19 cellular contexts compared by ENCODE assay signal in the genomic region with DNA sequence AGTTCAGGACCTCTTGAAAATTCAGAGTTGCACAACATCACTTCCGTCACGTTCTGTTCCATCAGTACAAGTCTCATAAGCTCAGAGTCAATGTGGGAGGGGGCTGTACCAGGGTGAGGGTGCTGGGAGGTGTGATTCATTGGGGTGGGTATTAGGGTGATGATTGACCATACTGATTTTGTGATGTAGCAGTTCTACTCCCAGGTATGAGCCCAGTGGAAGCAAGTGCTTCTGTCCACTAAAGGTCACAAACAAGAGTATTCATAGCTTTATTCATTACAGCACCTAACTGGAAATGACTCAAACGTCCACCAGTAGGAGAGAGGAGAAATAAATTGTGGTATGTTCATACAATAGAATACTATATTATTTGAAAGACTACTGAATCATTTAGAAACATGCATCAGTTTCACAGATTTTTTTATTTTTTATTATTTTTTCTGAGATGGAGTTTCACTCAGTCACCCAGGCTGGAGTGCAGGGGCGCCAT. TPM values are rescaled to one million over a fixed set of nuclear protein-coding genes. Genes with fewer than 3 reads are reported as not detected.
DNase-seq lines count a peak whose midpoint lies in the region; ATAC-seq and TF ChIP-seq lines count a peak whose summit lies in the region.
"Had no signal": no experiment of that assay in that cellular context is flagged by ENCODE, and none has a peak within 500 bp of the region (broad histone marks: within the 10 kb centered on the region; RNA-seq: fewer than 3 reads in every experiment).

No MANE protein-coding gene starts in this region.

- peak overlapping the region; percentile 59 for H3K27ac ChIP-seq in KMS-11
- H3K27ac ChIP-seq: coronary artery, GM23248, prostate gland, stomach, transverse colon had no signal

- intact Hi-C loops in activated CD4-positive, alpha-beta T cell treated with anti-CD3 and anti-CD28 coated beads, Interleukin-2, amount 10 ng/mL, durations not matched to agents 24 days and 14 days (cut with micrococcal nuclease): no loop called here

- H4K20me1 ChIP-seq in KMS-11 (ENCODE audit: insufficient read depth): no peaks in the 10 kb centered on the region

- peaks cover 13% of the 10 kb centered on the region; the same call in 1 of the 2 replicates for H3K36me3 ChIP-seq in KMS-11 (ENCODE audit: insufficient read depth)

- H2AFZ ChIP-seq in KMS-11 (ENCODE audit: low read depth): no peak overlapping the region
- H2AFZ ChIP-seq: GM23248 had no signal

- ATAC-seq in activated naive CD4-positive, alpha-beta T cell treated with anti-CD3 and anti-CD28 coated beads, Interleukin-2, amount 50 U/mL, for 72 hours: peak in 1 of 2 donors; percentile 85
- peak; percentile 41 to 48 for ATAC-seq in natural killer cell treated with Interleukin-12 subunit alpha and Interleukin-12 subunit beta and Interleukin-15 and Interleukin-18, amount 100 ng/mL, for 72 hours
- no peak for ATAC-seq in GM21619 (IDR thresholded peaks at IDR 0.05; ENCODE audit: unreplicated experiment)

- H3K36me3 Mint-ChIP-seq in activated CD4-positive, alpha-beta T cell treated with anti-CD3 and anti-CD28 coated beads, Interleukin-2, amount 10 ng/mL, durations not matched to agents 24 days and 14 days (ENCODE audit: low read depth): peaks cover 64% of the 10 kb centered on the region
- peaks cover 32 to 51% of the 10 kb centered on the region in 2 donors for H3K36me3 Mint-ChIP-seq in activated naive CD4-positive, alpha-beta T cell treated with anti-CD3 and anti-CD28 coated beads, Interleukin-2, amount 50 U/mL, for 72 hours
- peaks cover 36% of the 10 kb centered on the region for H3K36me3 Mint-ChIP-seq in natural killer cell treated with Interleukin-12 subunit alpha and Interleukin-12 subunit beta and Interleukin-15 and Interleukin-18, amount 100 ng/mL, for 72 hours

- DNase-seq in activated CD4-positive, alpha-beta T cell treated with anti-CD3 and anti-CD28 coated beads, Interleukin-2, amount 10 ng/mL, durations not matched to agents 24 days and 14 days: no peak
- no peak for DNase-seq in activated CD4-positive, alpha-beta T cell treated with anti-CD3 and anti-CD28 coated beads for 48 hours
- no peak for DNase-seq in activated naive CD4-positive, alpha-beta T cell treated with anti-CD3 and anti-CD28 coated beads, Interleukin-2, amount 50 U/mL, for 72 hours (ENCODE audit: low spot score in 2 of 2)
- no peak for DNase-seq in natural killer cell treated with Interleukin-12 subunit alpha and Interleukin-12 subunit beta and Interleukin-15 and Interleukin-18, amount 100 ng/mL, for 72 hours (ENCODE audit: low spot score)
- DNase-seq in NCI-H226 (no peak), SIG-M5 (lab: John Stamatoyannopoulos, UW) (no peak)
- DNase-seq: Caco-2, endodermal cell, GM23248, HFFc6, islet precursor cell, NCI-H187, stomach, transverse colon had no signal

- peaks cover 85% of the 10 kb centered on the region for H3K4me1 ChIP-seq in KMS-11 (ENCODE audit: low read depth, poor library complexity, severe bottlenecking)
- H3K4me1 ChIP-seq: Caco-2, prostate gland, stomach, transverse colon had no signal

- no peak overlapping the region for H3K4me3 ChIP-seq in KMS-11 (IDR thresholded peaks at IDR 0.05; ENCODE audit: insufficient read depth, low read depth, low read length)
- H3K4me3 ChIP-seq: coronary artery, GM23248, prostate gland, stomach, transverse colon had no signal

- H3K27me3 ChIP-seq in KMS-11 (ENCODE audit: insufficient read depth, low read depth): no peaks in the 10 kb centered on the region
- H3K27me3 ChIP-seq: stomach, transverse colon had no signal

- H3K4me3 Mint-ChIP-seq in activated CD4-positive, alpha-beta T cell treated with anti-CD3 and anti-CD28 coated beads, Interleukin-2, amount 10 ng/mL, durations not matched to agents 24 days and 14 days: no peak overlapping the region
- H3K4me3 Mint-ChIP-seq in natural killer cell treated with Interleukin-12 subunit alpha and Interleukin-12 subunit beta and Interleukin-15 and Interleukin-18, amount 100 ng/mL, for 72 hours: peak overlapping the region; percentile 50
- H3K4me3 Mint-ChIP-seq: endodermal cell, HFFc6, neural crest cell had no signal

- H3K4me2 ChIP-seq in KMS-11: peak overlapping the region; percentile 76

- peaks cover 16% of the 10 kb centered on the region for H3K4me1 Mint-ChIP-seq in activated CD4-positive, alpha-beta T cell treated with anti-CD3 and anti-CD28 coated beads, Interleukin-2, amount 10 ng/mL, durations not matched to agents 24 days and 14 days
- peaks cover 37 to 42% of the 10 kb centered on the region in 2 donors for H3K4me1 Mint-ChIP-seq in natural killer cell treated with Interleukin-12 subunit alpha and Interleukin-12 subunit beta and Interleukin-15 and Interleukin-18, amount 100 ng/mL, for 72 hours (ENCODE audit: low read depth in 2 of 2)
- H3K4me1 Mint-ChIP-seq: endodermal cell, neural crest cell had no signal

- H3K9ac ChIP-seq in KMS-11: no peak overlapping the region
- H3K9ac ChIP-seq: GM23248 had no signal

- no peaks in the 10 kb centered on the region for H3K27me3 Mint-ChIP-seq in activated CD4-positive, alpha-beta T cell treated with anti-CD3 and anti-CD28 coated beads, Interleukin-2, amount 10 ng/mL, durations not matched to agents 24 days and 14 days
- no peaks in the 10 kb centered on the region for H3K27me3 Mint-ChIP-seq in natural killer cell treated with Interleukin-12 subunit alpha and Interleukin-12 subunit beta and Interleukin-15 and Interleukin-18, amount 100 ng/mL, for 72 hours

- no peak for TF ChIP-seq CTCF in KMS-11 (conservative IDR thresholded peaks at IDR 0.05; ENCODE audit: low read depth, low read length)

- H3K79me2 ChIP-seq in KMS-11 (ENCODE audit: insufficient read depth, low read depth): no peaks in the 10 kb centered on the region; the same call in 1 of the 2 replicates

- peak overlapping the region; percentile 16 for H3K27ac Mint-ChIP-seq in activated CD4-positive, alpha-beta T cell treated with anti-CD3 and anti-CD28 coated beads, Interleukin-2, amount 10 ng/mL, durations not matched to agents 24 days and 14 days
- peak overlapping the region; percentile 47 to 75 for H3K27ac Mint-ChIP-seq in activated naive CD4-positive, alpha-beta T cell treated with anti-CD3 and anti-CD28 coated beads, Interleukin-2, amount 50 U/mL, for 72 hours
- peak overlapping the region; percentile 69 to 82 for H3K27ac Mint-ChIP-seq in natural killer cell treated with Interleukin-12 subunit alpha and Interleukin-12 subunit beta and Interleukin-15 and Interleukin-18, amount 100 ng/mL, for 72 hours
- H3K27ac Mint-ChIP-seq: endodermal cell, HFFc6 had no signal

- no peaks in the 10 kb centered on the region for H3K9me3 Mint-ChIP-seq in activated CD4-positive, alpha-beta T cell treated with anti-CD3 and anti-CD28 coated beads, Interleukin-2, amount 10 ng/mL, durations not matched to agents 24 days and 14 days
- no peaks in the 10 kb centered on the region for H3K9me3 Mint-ChIP-seq in activated naive CD4-positive, alpha-beta T cell treated with anti-CD3 and anti-CD28 coated beads, Interleukin-2, amount 50 U/mL, for 72 hours
- H3K9me3 Mint-ChIP-seq in natural killer cell treated with Interleukin-12 subunit alpha and Interleukin-12 subunit beta and Interleukin-15 and Interleukin-18, amount 100 ng/mL, for 72 hours: no peaks in the 10 kb centered on the region
- H3K9me3 Mint-ChIP-seq: HFFc6, neural crest cell had no signal

RNA-seq across cellular contexts. Expression of gene UPF3A, which starts 12.1 kb away (rescaled TPM):
- 51.4 and 52.1 TPM in 2 replicates for total RNA-seq in activated CD4-positive, alpha-beta T cell treated with anti-CD3 and anti-CD28 coated beads, Interleukin-2, amount 10 ng/mL, durations not matched to agents 24 days and 14 days
- 10 to 100 TPM; 42.2 to 76.8 TPM for total RNA-seq in activated naive CD4-positive, alpha-beta T cell treated with anti-CD3 and anti-CD28 coated beads, Interleukin-2, amount 50 U/mL, for 72 hours
- 10 to 100 TPM; 30.8 to 44.3 TPM for total RNA-seq in natural killer cell treated with Interleukin-12 subunit alpha and Interleukin-12 subunit beta and Interleukin-15 and Interleukin-18, amount 100 ng/mL, for 72 hours

RNA-seq across cellular contexts. Expression of gene CDC16, which starts 34.6 kb away (rescaled TPM):
- 84.5 and 85.4 TPM in 2 replicates for total RNA-seq in activated CD4-positive, alpha-beta T cell treated with anti-CD3 and anti-CD28 coated beads, Interleukin-2, amount 10 ng/mL, durations not matched to agents 24 days and 14 days
- 100 to 1,000 TPM in 1 of 2 donors, 10 to 100 TPM in 1; 85.1 to 108 TPM for total RNA-seq in activated naive CD4-positive, alpha-beta T cell treated with anti-CD3 and anti-CD28 coated beads, Interleukin-2, amount 50 U/mL, for 72 hours
- 10 to 100 TPM; 60.5 to 88.0 TPM for total RNA-seq in natural killer cell treated with Interleukin-12 subunit alpha and Interleukin-12 subunit beta and Interleukin-15 and Interleukin-18, amount 100 ng/mL, for 72 hours

RNA-seq across cellular contexts. Expression of gene CHAMP1, which starts 45.0 kb away (rescaled TPM):
- total RNA-seq in activated CD4-positive, alpha-beta T cell treated with anti-CD3 and anti-CD28 coated beads, Interleukin-2, amount 10 ng/mL, durations not matched to agents 24 days and 14 days: 46.9 and 48.2 TPM in 2 replicates
- 10 to 100 TPM; 29.2 to 40.5 TPM for total RNA-seq in activated naive CD4-positive, alpha-beta T cell treated with anti-CD3 and anti-CD28 coated beads, Interleukin-2, amount 50 U/mL, for 72 hours
- 10 to 100 TPM; 17.5 to 24.4 TPM for total RNA-seq in natural killer cell treated with Interleukin-12 subunit alpha and Interleukin-12 subunit beta and Interleukin-15 and Interleukin-18, amount 100 ng/mL, for 72 hours

Comparison
In these comparisons a context has a peak if more than half of its experiments do, and no peak if none do; other contexts are left out.
1. H3K27ac Mint-ChIP-seq: peak in every context shown above with its lines; median percentile 76 in natural killer cell treated with Interleukin-12 subunit alpha and Interleukin-12 subunit beta and Interleukin-15 and Interleukin-18, amount 100 ng/mL, for 72 hours; 61 in activated naive CD4-positive, alpha-beta T cell treated with anti-CD3 and anti-CD28 coated beads, Interleukin-2, amount 50 U/mL, for 72 hours; 16 in activated CD4-positive, alpha-beta T cell treated with anti-CD3 and anti-CD28 coated beads, Interleukin-2, amount 10 ng/mL, durations not matched to agents 24 days and 14 days.